In the genomic region with DNA sequence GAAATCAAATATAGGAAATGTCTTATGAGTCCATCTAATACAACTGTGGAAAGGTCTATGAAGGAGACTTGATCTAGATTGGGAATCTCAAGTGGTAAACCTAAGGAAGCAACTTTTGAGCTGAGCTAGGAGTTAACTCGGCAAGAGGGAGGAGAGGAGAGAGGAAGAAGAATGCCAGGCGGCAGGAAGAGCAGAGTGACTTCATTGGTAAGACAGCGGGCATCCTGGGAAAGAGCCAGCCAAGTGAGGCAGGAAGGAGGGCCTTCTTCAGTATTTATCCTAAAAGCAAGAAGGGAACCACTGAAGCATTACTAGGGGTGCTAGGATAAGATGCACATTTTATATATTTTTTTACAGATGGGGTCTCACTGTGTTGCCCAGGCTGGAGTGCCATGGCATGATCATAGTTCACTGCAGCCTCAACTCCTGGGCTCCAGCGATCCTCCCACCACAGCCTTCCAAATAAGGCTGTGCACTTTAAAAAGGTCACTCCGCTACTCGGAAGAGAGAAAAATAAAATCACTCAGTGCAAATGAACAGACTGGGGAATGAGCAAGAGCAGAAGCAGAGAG, we compare ENCODE assay signal across 11 cellular contexts. TPM values are rescaled to one million over a fixed set of nuclear protein-coding genes. Genes with fewer than 3 reads are reported as not detected.
A peak's percentile ranks its signal among the peaks of the same experiment; 100 is the strongest.
DNase-seq lines count a peak whose midpoint lies in the region; ATAC-seq and TF ChIP-seq lines count a peak whose summit lies in the region.
"Had no signal": no experiment of that assay in that cellular context is flagged by ENCODE, and none has a peak within 500 bp of the region (broad histone marks: within the 10 kb centered on the region; RNA-seq: fewer than 3 reads in every experiment).

No MANE protein-coding gene starts in this region.

- CTCF ChIA-PET in SK-N-SH (lab: Yijun Ruan, JAX) (no interaction called here), RWPE1 (lab: Yijun Ruan, JAX) (no interaction called here)

- ATAC-seq in SK-N-SH treated with all-trans-retinoic acid at 6 μM for 48 hours: no peak

- H3K36me3 ChIP-seq in SK-N-SH (replicated peaks in 1 of 2; ENCODE audit: control insufficient read depth in 1 of 2, insufficient read depth in 2 of 2, low read length in 1 of 2): peaks cover 7 to 29% of the 10 kb centered on the region in 2 experiments
- peaks cover 0 to 47% (median 29%) of the 10 kb centered on the region in 6 donors for H3K36me3 ChIP-seq in spleen

- H3K9me2 ChIP-seq in SK-N-SH: no peaks in the 10 kb centered on the region

- H3K27ac ChIP-seq in SK-N-SH (ENCODE audit: low read depth in 2 of 2, low read length in 1 of 2): peak overlapping the region in 1 of 2 experiments; percentile 94; a peak in 1 of 4 replicates
- H3K27ac ChIP-seq in RWPE1: peak overlapping the region; percentile 97
- peak overlapping the region in 6 of 8 donors; percentile 15 to 100 (median 100) for H3K27ac ChIP-seq in spleen

- peaks cover 50% of the 10 kb centered on the region for H4K20me1 ChIP-seq in SK-N-SH (ENCODE audit: insufficient read depth)

- POLR2A ChIA-PET in SK-N-SH (lab: Yijun Ruan, JAX) (no interaction called here), RWPE1 (lab: Yijun Ruan, JAX; ENCODE audit: low non-redundant PET) (no interaction called here)

- H3K9ac ChIP-seq in SK-N-SH: peak overlapping the region; percentile 98; the same call in 1 of the 2 replicates

- H3F3A ChIP-seq in SK-N-SH (replicated peaks; ENCODE audit: insufficient read depth): peaks cover 24% of the 10 kb centered on the region

- H3K4me3 ChIP-seq in SK-N-SH (ENCODE audit: low read depth in 2 of 2, low read length in 1 of 2): peak overlapping the region; percentile 61 to 84; a peak in 3 of 4 replicates
- peak overlapping the region; percentile 2 for H3K4me3 ChIP-seq in fibroblast of pulmonary artery (replicated peaks; ENCODE audit: low read depth, low read length)
- peak overlapping the region in 7 of 8 donors; percentile 54 to 77 (median 70) for H3K4me3 ChIP-seq in spleen

- no peak overlapping the region for H2AFZ ChIP-seq in SK-N-SH (ENCODE audit: low read depth)

- no peak for TF ChIP-seq CTCF in SK-N-SH (IDR thresholded peaks at IDR 0.05)
- no peak for TF ChIP-seq CTCF in RWPE1 (conservative IDR thresholded peaks at IDR 0.05; ENCODE audit: low read depth)
- TF ChIP-seq CTCF in fibroblast of pulmonary artery (IDR thresholded peaks at IDR 0.05; ENCODE audit: low read length, missing control alignments): no peak
- no peak for TF ChIP-seq CTCF in spleen (IDR thresholded peaks at IDR 0.05 in 8 of 11, conservative IDR thresholded peaks at IDR 0.05 in 3 of 11)

- WGBS in SK-N-SH (ENCODE audit: low lambda C conversion rate): 84% methylated on average over 6 of the region's 6 CpGs
- 51 to 71% (median 61%) methylated on average over 6 of the region's 6 CpGs for WGBS in spleen, 5 donors

- H3K79me2 ChIP-seq in SK-N-SH (ENCODE audit: insufficient read depth): peaks cover 64% of the 10 kb centered on the region

- H3K4me2 ChIP-seq in SK-N-SH: peak overlapping the region; percentile 95

- TF ChIP-seq EP300 in SK-N-SH (IDR thresholded peaks at IDR 0.05; ENCODE audit: borderline replicate concordance in 1 of 2, low read depth in 1 of 2, low read length in 1 of 2): no peak

- TF ChIP-seq RAD21 in SK-N-SH (IDR thresholded peaks at IDR 0.05; ENCODE audit: low read length): no peak

- DNase-seq in SK-N-SH (no peak), RWPE1 (ENCODE audit: low spot score) (no peak), fibroblast of pulmonary artery (ENCODE audit: low read depth) (no peak), spleen (no peak), ureter (ENCODE audit: low spot score) (no peak), NCI-H1694 (lab: John Stamatoyannopoulos, UW) (no peak), DMS114 treated with DMSO at 0.1 percent for 48 hours (lab: John Stamatoyannopoulos, UW; ENCODE audit: unreplicated experiment) (no peak)
- DNase-seq: activated effector memory CD4-positive, alpha-beta T cell treated with Interleukin-2 at 50 U/mL for 16 hours; NCI-H1930; stimulated activated naive CD4-positive, alpha-beta T cell treated with Interleukin-2 at 50 U/mL for 16 hours had no signal

- H3K27me3 ChIP-seq in SK-N-SH (ENCODE audit: insufficient read depth) (no peaks in the 10 kb centered on the region), spleen (replicated peaks in 1 of 7) (no peaks in the 10 kb centered on the region)

- H3K9me3 ChIP-seq in SK-N-SH: no peaks in the 10 kb centered on the region
- H3K9me3 ChIP-seq in spleen: no peaks in the 10 kb centered on the region

- intact Hi-C loops in spleen (cut with DNase I; ENCODE audit: low total_unique reads): no loop called here

- H3K4me1 ChIP-seq in SK-N-SH (ENCODE audit: control insufficient read depth in 1 of 2, insufficient read depth in 2 of 2, low read depth in 1 of 2, low read length in 1 of 2) (peaks cover 9 to 15% of the 10 kb centered on the region in 2 experiments; a peak in 3 of 4 replicates), spleen (peaks cover 11 to 65% (median 33%) of the 10 kb centered on the region in 6 donors)

- TF ChIP-seq POLR2A in spleen (IDR thresholded peaks at IDR 0.05): no peak

TF ChIP-seq in SK-N-SH, 30 proteins besides CTCF, POLR2A, EP300 and RAD21:
- TF ChIP-seq MEF2A (IDR thresholded peaks at IDR 0.05; ENCODE audit: borderline replicate concordance, low read depth): no peak
- no peak for TF ChIP-seq MXI1 (IDR thresholded peaks at IDR 0.05; ENCODE audit: low read depth, low read length)
- TF ChIP-seq YY1 (IDR thresholded peaks at IDR 0.05; ENCODE audit: low read depth): no peak
- TF ChIP-seq IRF3 (IDR thresholded peaks at IDR 0.05; ENCODE audit: low read depth, low read length): no peak
- TF ChIP-seq ELF1 (IDR thresholded peaks at IDR 0.05): no peak
- TF ChIP-seq RXRA (IDR thresholded peaks at IDR 0.05; ENCODE audit: borderline replicate concordance, low read depth): no peak
- no peak for TF ChIP-seq GABPA (IDR thresholded peaks at IDR 0.05; ENCODE audit: low read depth)
- TF ChIP-seq RCOR1 (IDR thresholded peaks at IDR 0.05; ENCODE audit: low read length): no peak
- TF ChIP-seq POLR2AphosphoS5 (IDR thresholded peaks at IDR 0.05; ENCODE audit: low read depth, low read length): no peak
- TF ChIP-seq EZH2phosphoT487 (IDR thresholded peaks at IDR 0.05; ENCODE audit: borderline replicate concordance, low read depth): no peak

TF ChIP-seq in SK-N-SH treated with all-trans-retinoic acid at 6 μM for 48 hours, 23 proteins besides CTCF, POLR2A, EP300 and RAD21 (continues in another document):
- TF ChIP-seq ISL1 (CRISPR knock-in tag; IDR thresholded peaks at IDR 0.05) (no peak), ZFP30 (CRISPR knock-in tag; IDR thresholded peaks at IDR 0.05) (no peak), RARB (CRISPR knock-in tag; IDR thresholded peaks at IDR 0.05) (no peak), TCF4 (CRISPR knock-in tag; IDR thresholded peaks at IDR 0.05; ENCODE audit: borderline replicate concordance) (no peak), ARNTL (CRISPR knock-in tag; IDR thresholded peaks at IDR 0.05; ENCODE audit: borderline replicate concordance, low read depth) (no peak), CSDC2 (CRISPR knock-in tag; IDR thresholded peaks at IDR 0.05) (no peak), ZNF70 (CRISPR knock-in tag; IDR thresholded peaks at IDR 0.05) (no peak), OSR1 (CRISPR knock-in tag; IDR thresholded peaks at IDR 0.05) (no peak)
- TF ChIP-seq, protein P1, sequence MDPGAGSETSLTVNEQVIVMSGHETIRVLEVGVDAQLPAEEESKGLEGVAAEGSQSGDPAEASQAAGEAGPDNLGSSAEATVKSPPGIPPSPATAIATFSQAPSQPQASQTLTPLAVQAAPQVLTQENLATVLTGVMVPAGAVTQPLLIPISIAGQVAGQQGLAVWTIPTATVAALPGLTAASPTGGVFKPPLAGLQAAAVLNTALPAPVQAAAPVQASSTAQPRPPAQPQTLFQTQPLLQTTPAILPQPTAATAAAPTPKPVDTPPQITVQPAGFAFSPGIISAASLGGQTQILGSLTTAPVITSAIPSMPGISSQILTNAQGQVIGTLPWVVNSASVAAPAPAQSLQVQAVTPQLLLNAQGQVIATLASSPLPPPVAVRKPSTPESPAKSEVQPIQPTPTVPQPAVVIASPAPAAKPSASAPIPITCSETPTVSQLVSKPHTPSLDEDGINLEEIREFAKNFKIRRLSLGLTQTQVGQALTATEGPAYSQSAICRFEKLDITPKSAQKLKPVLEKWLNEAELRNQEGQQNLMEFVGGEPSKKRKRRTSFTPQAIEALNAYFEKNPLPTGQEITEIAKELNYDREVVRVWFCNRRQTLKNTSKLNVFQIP (CRISPR knock-in tag; IDR thresholded peaks at IDR 0.05; ENCODE audit: borderline replicate concordance, low read depth): no peak

RNA-seq across cellular contexts. Expression of gene BCL7B, which starts 2.0 kb away (rescaled TPM):
- 107 and 114 TPM in 2 replicates for polyA plus RNA-seq in SK-N-SH (2012; rRNA removed)
- polyA plus RNA-seq in SK-N-SH (2012; cell fraction: cytosol; rRNA removed): 89.6 and 97.3 TPM in 2 replicates
- 64.0 and 86.4 TPM in 2 replicates for polyA plus RNA-seq in SK-N-SH (2012; cell fraction: nucleus; rRNA removed)
- total RNA-seq in spleen: 10 to 100 TPM; 43.6 to 79.2 (median 66.5) TPM
- 10 to 100 TPM; 40.1 to 64.3 (median 43.2) TPM for polyA plus RNA-seq in spleen
- total RNA-seq in ureter: 49.6 TPM

RNA-seq across cellular contexts. Expression of gene TBL2, which starts 22.9 kb away (rescaled TPM):
- polyA plus RNA-seq in SK-N-SH (2012; rRNA removed): 45.5 and 63.6 TPM in 2 replicates
- 21.7 and 40.1 TPM in 2 replicates for polyA plus RNA-seq in SK-N-SH (2012; cell fraction: cytosol; rRNA removed)
- polyA plus RNA-seq in SK-N-SH (2012; cell fraction: nucleus; rRNA removed): 59.0 and 76.7 TPM in 2 replicates
- total RNA-seq in spleen: 10 to 100 TPM; 20.5 to 31.2 (median 29.3) TPM
- polyA plus RNA-seq in spleen: 10 to 100 TPM in 1 of 3 donors, 1 to 10 TPM in 2; 8.1 to 11.2 (median 9.2) TPM
- total RNA-seq in ureter: 33.0 TPM

RNA-seq across cellular contexts. Expression of gene BAZ1B, which starts 33.4 kb away (rescaled TPM):
- polyA plus RNA-seq in SK-N-SH (2012; rRNA removed) (19.7 and 20.9 TPM in 2 replicates), spleen (10 to 100 TPM in 2 of 3 donors, 1 to 10 TPM in 1; 9.2 to 22.3 (median 10.9) TPM)
- polyA plus RNA-seq in SK-N-SH (2012; cell fraction: cytosol; rRNA removed): 27.7 and 28.8 TPM in 2 replicates
- 22.7 and 29.4 TPM in 2 replicates for polyA plus RNA-seq in SK-N-SH (2012; cell fraction: nucleus; rRNA removed)
- total RNA-seq in spleen (10 to 100 TPM; 47.9 to 61.4 (median 56.4) TPM), ureter (65.0 TPM)

Comparison
In these comparisons a context has a peak if more than half of its experiments do, and no peak if none do; other contexts are left out.
1. H3K4me3 ChIP-seq: peak in every context shown above with its lines; median percentile 72 in SK-N-SH; 70 in spleen; 2 in fibroblast of pulmonary artery.